ENCODE assay signal across 8 cellular contexts in genomic region chr22:50271519-50271970, GRCh38. TPM values are rescaled to one million over a fixed set of nuclear protein-coding genes. Genes with fewer than 3 reads are reported as not detected.
DNase-seq lines count a peak whose midpoint lies in the region; ATAC-seq and TF ChIP-seq lines count a peak whose summit lies in the region.

No MANE protein-coding gene starts in this region.

- TF ChIP-seq CTCF in AG04450 (IDR thresholded peaks at IDR 0.05; ENCODE audit: low read depth, low read length) (0 out of 2 replicates have a peak, but pooled peaks have one; percentile 8), foreskin fibroblast (IDR thresholded peaks at IDR 0.05; ENCODE audit: low read depth, low read length) (no peak), parathyroid adenoma (IDR thresholded peaks at IDR 0.05) (no peak)

- no peaks in the 10 kb centered on the region for H3K27me3 ChIP-seq in AG04450 (ENCODE audit: control insufficient read depth, insufficient read depth, low read length)
- no peaks in the 10 kb centered on the region for H3K27me3 ChIP-seq in parathyroid adenoma (ENCODE audit: control insufficient read depth, insufficient read depth, low read length)

- CTCF ChIA-PET in AG04450 (lab: Charles Lee), result interaction anchor here (0.5 to 1.1 kb wide), 4 partner anchors 11 to 294 kb away, joined by 3 to 9 read pairs (median 4); no protein-coding TSS in a partner anchor

- DNase-seq in AG04450 (ENCODE audit: low read depth, low spot score), result no peak
- DNase-seq in GM19238 (ENCODE audit: insufficient read length, low spot score), result peak; percentile 84
- DNase-seq in NCI-H748 treated with DMSO at 0.1 percent for 48 hours (lab: John Stamatoyannopoulos, UW), result peak; percentile 76
- DNase-seq in activated T-helper 1 cell treated with anti-CD3 and anti-CD28 coated beads, Interleukin-12 subunit alpha, Interleukin-12 subunit beta, Interleukin-2, Interleukin-4 antibody, amounts not matched to agents 30 ng/mL and 10 ng/mL and 1 ng/mL, durations not matched to agents 14 hours and 24 hours and 36 hours (ENCODE audit: low spot score), result peak; percentile 55
- DNase-seq in foreskin fibroblast, result peak in 1 of 2 donors; percentile 82
- DNase-seq in inferior parietal cortex (ENCODE audit: extremely low spot score), result no peak

- H3K27ac Mint-ChIP-seq in activated T-helper 1 cell treated with anti-CD3 and anti-CD28 coated beads, Interleukin-12 subunit alpha, Interleukin-12 subunit beta, Interleukin-2, Interleukin-4 antibody, amounts not matched to agents 30 ng/mL and 10 ng/mL and 1 ng/mL, durations not matched to agents 14 hours and 24 hours and 36 hours, result no peak overlapping the region

- H3K9me3 ChIP-seq in AG04450 (ENCODE audit: control insufficient read depth, insufficient read depth, low read length) (peaks cover 14% of the 10 kb centered on the region; the same call in 1 of the 2 replicates), parathyroid adenoma (ENCODE audit: control insufficient read depth, low read length) (no peaks in the 10 kb centered on the region)

- no peak overlapping the region for H3K4me3 Mint-ChIP-seq in activated T-helper 1 cell treated with anti-CD3 and anti-CD28 coated beads, Interleukin-12 subunit alpha, Interleukin-12 subunit beta, Interleukin-2, Interleukin-4 antibody, amounts not matched to agents 30 ng/mL and 10 ng/mL and 1 ng/mL, durations not matched to agents 14 hours and 24 hours and 36 hours

- intact Hi-C loops in activated T-helper 1 cell treated with anti-CD3 and anti-CD28 coated beads, Interleukin-12 subunit alpha, Interleukin-12 subunit beta, Interleukin-2, Interleukin-4 antibody, amounts not matched to agents 30 ng/mL and 10 ng/mL and 1 ng/mL, durations not matched to agents 14 hours and 24 hours and 36 hours (cut with micrococcal nuclease), result loop anchor here (2.0 kb wide), 2 partner anchors 71 to 349 kb away; partner anchors contain the start of gene SELENOO

- peaks cover 3% of the 10 kb centered on the region for H3K4me1 ChIP-seq in parathyroid adenoma

- no peaks in the 10 kb centered on the region for H3K36me3 ChIP-seq in parathyroid adenoma (ENCODE audit: control insufficient read depth, insufficient read depth, low read length)

- no peaks in the 10 kb centered on the region for H3K9me3 Mint-ChIP-seq in activated T-helper 1 cell treated with anti-CD3 and anti-CD28 coated beads, Interleukin-12 subunit alpha, Interleukin-12 subunit beta, Interleukin-2, Interleukin-4 antibody, amounts not matched to agents 30 ng/mL and 10 ng/mL and 1 ng/mL, durations not matched to agents 14 hours and 24 hours and 36 hours

- peak overlapping the region; percentile 68 for H2AFZ ChIP-seq in parathyroid adenoma

- H3K4me3 ChIP-seq in AG04450 (ENCODE audit: low read depth, low read length) (peak overlapping the region; percentile 62), foreskin fibroblast (ENCODE audit: low read depth in 1 of 2, low read length in 2 of 2) (peak overlapping the region; percentile 53 to 56), parathyroid adenoma (ENCODE audit: low read depth, low read length) (peak overlapping the region; percentile 57)

- H3K4me1 Mint-ChIP-seq in activated T-helper 1 cell treated with anti-CD3 and anti-CD28 coated beads, Interleukin-12 subunit alpha, Interleukin-12 subunit beta, Interleukin-2, Interleukin-4 antibody, amounts not matched to agents 30 ng/mL and 10 ng/mL and 1 ng/mL, durations not matched to agents 14 hours and 24 hours and 36 hours (ENCODE audit: low read depth), result peaks cover 10% of the 10 kb centered on the region

- no peak overlapping the region for H3K27ac ChIP-seq in AG04450 (ENCODE audit: low read depth, low read length)
- H3K27ac ChIP-seq in parathyroid adenoma, result peak overlapping the region; percentile 32

- peak overlapping the region; percentile 92 for H3K4me2 ChIP-seq in parathyroid adenoma (ENCODE audit: low read length)

- no peaks in the 10 kb centered on the region for H3K36me3 Mint-ChIP-seq in activated T-helper 1 cell treated with anti-CD3 and anti-CD28 coated beads, Interleukin-12 subunit alpha, Interleukin-12 subunit beta, Interleukin-2, Interleukin-4 antibody, amounts not matched to agents 30 ng/mL and 10 ng/mL and 1 ng/mL, durations not matched to agents 14 hours and 24 hours and 36 hours (ENCODE audit: low read depth)

- POLR2A ChIA-PET in AG04450 (lab: Yijun Ruan, JAX), result interaction anchor here (3.0 kb wide), 1 partner anchor 34 kb away, joined by 9 read pairs; no protein-coding TSS in a partner anchor

- H3K79me2 ChIP-seq in parathyroid adenoma, result no peaks in the 10 kb centered on the region

- H3K9ac ChIP-seq in parathyroid adenoma, result no peak overlapping the region

- peaks cover 8% of the 10 kb centered on the region for H3K27me3 Mint-ChIP-seq in activated T-helper 1 cell treated with anti-CD3 and anti-CD28 coated beads, Interleukin-12 subunit alpha, Interleukin-12 subunit beta, Interleukin-2, Interleukin-4 antibody, amounts not matched to agents 30 ng/mL and 10 ng/mL and 1 ng/mL, durations not matched to agents 14 hours and 24 hours and 36 hours (ENCODE audit: insufficient read depth)

- no peak for ATAC-seq in GM21381 (IDR thresholded peaks at IDR 0.05; ENCODE audit: unreplicated experiment)

RNA-seq across cellular contexts. Expression of gene MAPK11, which starts 1.4 kb away (rescaled TPM):
- 6.7 and 9.6 TPM in 2 replicates for polyA plus RNA-seq in AG04450 (2011; rRNA removed)
- polyA minus RNA-seq in AG04450 (2011; rRNA and poly(A)+ RNA removed), result 8.1 and 11.6 TPM in 2 replicates
- total RNA-seq in activated T-helper 1 cell treated with anti-CD3 and anti-CD28 coated beads, Interleukin-12 subunit alpha, Interleukin-12 subunit beta, Interleukin-2, Interleukin-4 antibody, amounts not matched to agents 30 ng/mL and 10 ng/mL and 1 ng/mL, durations not matched to agents 14 hours and 24 hours and 36 hours, result 24.6 and 28.9 TPM in 2 replicates

RNA-seq across cellular contexts. Expression of gene MAPK12, which starts 10.1 kb away (rescaled TPM):
- polyA plus RNA-seq in AG04450 (2011; rRNA removed), result 26.6 and 33.7 TPM in 2 replicates
- polyA minus RNA-seq in AG04450 (2011; rRNA and poly(A)+ RNA removed), result 32.0 and 45.4 TPM in 2 replicates
- 15.1 and 19.0 TPM in 2 replicates for total RNA-seq in activated T-helper 1 cell treated with anti-CD3 and anti-CD28 coated beads, Interleukin-12 subunit alpha, Interleukin-12 subunit beta, Interleukin-2, Interleukin-4 antibody, amounts not matched to agents 30 ng/mL and 10 ng/mL and 1 ng/mL, durations not matched to agents 14 hours and 24 hours and 36 hours

RNA-seq across cellular contexts. Expression of gene HDAC10, which starts 20.5 kb away (rescaled TPM):
- polyA plus RNA-seq in AG04450 (2011; rRNA removed), result 7.0 and 9.9 TPM in 2 replicates
- 7.4 and 9.7 TPM in 2 replicates for polyA minus RNA-seq in AG04450 (2011; rRNA and poly(A)+ RNA removed)
- 67.4 and 68.1 TPM in 2 replicates for total RNA-seq in activated T-helper 1 cell treated with anti-CD3 and anti-CD28 coated beads, Interleukin-12 subunit alpha, Interleukin-12 subunit beta, Interleukin-2, Interleukin-4 antibody, amounts not matched to agents 30 ng/mL and 10 ng/mL and 1 ng/mL, durations not matched to agents 14 hours and 24 hours and 36 hours

RNA-seq across cellular contexts. Expression of gene TUBGCP6, which starts 26.7 kb away (rescaled TPM):
- polyA plus RNA-seq in AG04450 (2011; rRNA removed), result 8.5 and 10.8 TPM in 2 replicates
- polyA minus RNA-seq in AG04450 (2011; rRNA and poly(A)+ RNA removed), result 11.9 and 12.7 TPM in 2 replicates
- total RNA-seq in activated T-helper 1 cell treated with anti-CD3 and anti-CD28 coated beads, Interleukin-12 subunit alpha, Interleukin-12 subunit beta, Interleukin-2, Interleukin-4 antibody, amounts not matched to agents 30 ng/mL and 10 ng/mL and 1 ng/mL, durations not matched to agents 14 hours and 24 hours and 36 hours, result 52.1 and 54.6 TPM in 2 replicates

RNA-seq across cellular contexts. Expression of gene PLXNB2, which starts 35.9 kb away (rescaled TPM):
- 68.0 and 110 TPM in 2 replicates for polyA plus RNA-seq in AG04450 (2011; rRNA removed)
- 137 and 178 TPM in 2 replicates for polyA minus RNA-seq in AG04450 (2011; rRNA and poly(A)+ RNA removed)
- total RNA-seq in activated T-helper 1 cell treated with anti-CD3 and anti-CD28 coated beads, Interleukin-12 subunit alpha, Interleukin-12 subunit beta, Interleukin-2, Interleukin-4 antibody, amounts not matched to agents 30 ng/mL and 10 ng/mL and 1 ng/mL, durations not matched to agents 14 hours and 24 hours and 36 hours, result 8.9 and 10.2 TPM in 2 replicates

Comparison
In these comparisons a context has a peak if more than half of its experiments do, and no peak if none do; other contexts are left out.
1. DNase-seq: peak in GM19238 (single experiment), NCI-H748 treated with DMSO at 0.1 percent for 48 hours (single experiment) and activated T-helper 1 cell treated with anti-CD3 and anti-CD28 coated beads, Interleukin-12 subunit alpha, Interleukin-12 subunit beta, Interleukin-2, Interleukin-4 antibody, amounts not matched to agents 30 ng/mL and 10 ng/mL and 1 ng/mL, durations not matched to agents 14 hours and 24 hours and 36 hours (single experiment); none in AG04450 (single experiment) and inferior parietal cortex (single experiment).
2. Peak in every context shown above with its lines, with median percentiles within 50 percentile points of each other: H3K4me3 ChIP-seq.